10 cellular contexts compared by ENCODE assay signal in genomic region chr2:160368988-160369935, GRCh38.
DNase-seq lines count a peak whose midpoint lies in the region; ATAC-seq, FAIRE-seq and TF ChIP-seq lines count a peak whose summit lies in the region.
"Had no signal": no experiment of that assay in that cellular context is flagged by ENCODE, and none has a peak within 500 bp of the region (broad histone marks: within the 10 kb centered on the region; RNA-seq: fewer than 3 reads in every experiment).

No MANE protein-coding gene starts in this region.

- peaks cover 63% of the 10 kb centered on the region for H3K4me1 ChIP-seq in astrocyte (ENCODE audit: insufficient read depth, low read length)
- H3K4me1 ChIP-seq in smooth muscle cell (ENCODE audit: low read depth), result peaks cover 59% of the 10 kb centered on the region
- H3K4me1 ChIP-seq in colonic mucosa, result no peaks in the 10 kb centered on the region

- no peak for FAIRE-seq in astrocyte (lab: Jason Lieb, UNC)
- FAIRE-seq: TTC549 had no signal

- H3F3A ChIP-seq in smooth muscle cell (ENCODE audit: low read depth), result peaks cover 12% of the 10 kb centered on the region

- H2AFZ ChIP-seq in astrocyte (ENCODE audit: low read depth, low read length) (no peak overlapping the region), smooth muscle cell (ENCODE audit: low read depth) (no peak overlapping the region)

- no peaks in the 10 kb centered on the region for H3K27me3 Mint-ChIP-seq in astrocyte (ENCODE audit: low read depth, unreplicated experiment)

- peak overlapping the region; percentile 4 for H3K9ac ChIP-seq in astrocyte (ENCODE audit: low read length)
- no peak overlapping the region for H3K9ac ChIP-seq in smooth muscle cell (ENCODE audit: low read depth)
- no peak overlapping the region for H3K9ac ChIP-seq in colonic mucosa (ENCODE audit: low read depth in 2 of 2, low read length in 2 of 2)

- peaks cover 82% of the 10 kb centered on the region for H3K4me1 Mint-ChIP-seq in astrocyte (ENCODE audit: low read depth, unreplicated experiment)

- ATAC-seq in HG03432 (IDR thresholded peaks at IDR 0.05; ENCODE audit: unreplicated experiment), result no peak
- no peak for ATAC-seq in HG03175 (IDR thresholded peaks at IDR 0.05; ENCODE audit: unreplicated experiment)

- no peaks in the 10 kb centered on the region for H3K9me3 Mint-ChIP-seq in astrocyte (ENCODE audit: unreplicated experiment)

- H3K4me3 ChIP-seq in astrocyte (ENCODE audit: insufficient read depth, low read depth, low read length), result no peak overlapping the region
- no peak overlapping the region for H3K4me3 ChIP-seq in smooth muscle cell
- H3K4me3 ChIP-seq in colonic mucosa, result no peak overlapping the region

- peak overlapping the region; percentile 79 for H3K27ac Mint-ChIP-seq in astrocyte (ENCODE audit: unreplicated experiment)

- H3K9me3 ChIP-seq in astrocyte (ENCODE audit: insufficient read depth, low read depth, low read length) (no peaks in the 10 kb centered on the region), smooth muscle cell (replicated peaks; ENCODE audit: low read depth) (no peaks in the 10 kb centered on the region), colonic mucosa (no peaks in the 10 kb centered on the region)

- peak overlapping the region; percentile 27 for H3K4me2 ChIP-seq in astrocyte (ENCODE audit: low read length)
- H3K4me2 ChIP-seq in smooth muscle cell, result peak overlapping the region; percentile 65

- peaks cover 10% of the 10 kb centered on the region for H3K36me3 Mint-ChIP-seq in astrocyte (ENCODE audit: low read depth, unreplicated experiment)

- H3K27me3 ChIP-seq in astrocyte (ENCODE audit: insufficient read depth, low read length) (no peaks in the 10 kb centered on the region), smooth muscle cell (ENCODE audit: low read depth) (no peaks in the 10 kb centered on the region), colonic mucosa (no peaks in the 10 kb centered on the region)

- H4K20me1 ChIP-seq in astrocyte (ENCODE audit: insufficient read depth, low read length) (peaks cover 61% of the 10 kb centered on the region), smooth muscle cell (ENCODE audit: low read depth) (peaks cover 100% of the 10 kb centered on the region)

- 73% methylated on average over 7 of the region's 7 CpGs for WGBS in smooth muscle cell (ENCODE audit: low lambda C conversion rate)

- H3K36me3 ChIP-seq in astrocyte (ENCODE audit: insufficient read depth, low read length) (peaks cover 12% of the 10 kb centered on the region), smooth muscle cell (ENCODE audit: low read depth) (no peaks in the 10 kb centered on the region), colonic mucosa (no peaks in the 10 kb centered on the region)

- peaks cover 98% of the 10 kb centered on the region for H3K79me2 ChIP-seq in astrocyte (ENCODE audit: insufficient read depth, low read length)
- H3K79me2 ChIP-seq in smooth muscle cell (ENCODE audit: low read depth), result peaks cover 98% of the 10 kb centered on the region

- TF ChIP-seq CTCF in astrocyte (IDR thresholded peaks at IDR 0.05; ENCODE audit: insufficient read depth, low read depth, low read length) (no peak), smooth muscle cell (IDR thresholded peaks at IDR 0.05; ENCODE audit: borderline replicate concordance, insufficient read depth, poor library complexity, severe bottlenecking) (no peak), colonic mucosa (IDR thresholded peaks at IDR 0.05) (no peak)

- intact Hi-C loops in colonic mucosa (cut with DNase I), result no loop called here

- CTCF ChIA-PET in HEK293T (lab: Yijun Ruan, JAX), result no interaction called here

- POLR2A ChIA-PET in HEK293T (lab: Yijun Ruan, JAX), result no interaction called here

- peak overlapping the region; percentile 18 for H3K4me3 Mint-ChIP-seq in astrocyte (ENCODE audit: unreplicated experiment)

- H3K27ac ChIP-seq in astrocyte (ENCODE audit: low read depth, low read length) (peak overlapping the region; percentile 82), smooth muscle cell (ENCODE audit: low read depth) (peak overlapping the region; percentile 78), colonic mucosa (no peak overlapping the region)

- DNase-seq in HEK293T (ENCODE audit: extremely low spot score) (no peak), astrocyte (ENCODE audit: low read depth) (peak; percentile 81), kidney glomerular epithelial cell (lab: John Stamatoyannopoulos, UW) (peak; percentile 73), smooth muscle cell (lab: John Stamatoyannopoulos, UW; ENCODE audit: unreplicated experiment) (no peak), colonic mucosa (no peak), NCI-H2029 treated with DMSO at 0.1 percent for 48 hours (lab: John Stamatoyannopoulos, UW) (no peak)
- DNase-seq: activated effector memory CD4-positive, alpha-beta T cell treated with Interleukin-2 at 50 U/mL for 16 hours had no signal

TF ChIP-seq in HEK293T, 16 proteins besides CTCF, POLR2A, EP300 and RAD21:
- TF ChIP-seq ELF4 (IDR thresholded peaks at IDR 0.05) (no peak), PKNOX1 (IDR thresholded peaks at IDR 0.05) (peak; percentile 11; the same call in 1 of the 2 replicates)

Comparison
In these comparisons a context has a peak if more than half of its experiments do, and no peak if none do; other contexts are left out.
1. DNase-seq: peak in astrocyte (single experiment) and kidney glomerular epithelial cell (single experiment); none in HEK293T (single experiment), smooth muscle cell (single experiment), colonic mucosa (single experiment) and NCI-H2029 treated with DMSO at 0.1 percent for 48 hours (single experiment).